Comparison of ENCODE assay signal across 1 cellular context in the genomic region with DNA sequence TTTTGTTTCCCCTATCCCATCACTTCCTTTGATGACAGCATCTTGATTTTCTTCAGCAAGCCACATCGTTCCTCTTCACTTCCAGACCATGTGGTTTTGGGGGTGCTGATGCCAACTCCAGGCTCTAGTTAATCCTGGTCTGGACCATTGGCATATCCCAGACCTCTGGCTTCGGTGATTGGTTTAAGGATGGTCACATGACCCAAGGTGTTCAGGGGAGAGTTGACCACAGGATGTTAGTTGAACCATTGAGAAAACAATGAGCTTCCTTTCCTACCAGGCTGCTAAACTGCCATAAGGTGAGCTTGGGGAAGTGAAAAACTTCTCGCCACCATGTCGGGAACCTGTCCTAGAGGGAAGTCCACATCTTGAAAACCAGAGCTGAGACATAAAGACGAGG.
TF ChIP-seq lines count a peak whose summit lies in the region.

No MANE protein-coding gene starts in this region.

TF ChIP-seq in WTC11, 78 proteins besides CTCF, POLR2A, EP300 and RAD21 (continued from another document):
- TF ChIP-seq, protein P1, sequence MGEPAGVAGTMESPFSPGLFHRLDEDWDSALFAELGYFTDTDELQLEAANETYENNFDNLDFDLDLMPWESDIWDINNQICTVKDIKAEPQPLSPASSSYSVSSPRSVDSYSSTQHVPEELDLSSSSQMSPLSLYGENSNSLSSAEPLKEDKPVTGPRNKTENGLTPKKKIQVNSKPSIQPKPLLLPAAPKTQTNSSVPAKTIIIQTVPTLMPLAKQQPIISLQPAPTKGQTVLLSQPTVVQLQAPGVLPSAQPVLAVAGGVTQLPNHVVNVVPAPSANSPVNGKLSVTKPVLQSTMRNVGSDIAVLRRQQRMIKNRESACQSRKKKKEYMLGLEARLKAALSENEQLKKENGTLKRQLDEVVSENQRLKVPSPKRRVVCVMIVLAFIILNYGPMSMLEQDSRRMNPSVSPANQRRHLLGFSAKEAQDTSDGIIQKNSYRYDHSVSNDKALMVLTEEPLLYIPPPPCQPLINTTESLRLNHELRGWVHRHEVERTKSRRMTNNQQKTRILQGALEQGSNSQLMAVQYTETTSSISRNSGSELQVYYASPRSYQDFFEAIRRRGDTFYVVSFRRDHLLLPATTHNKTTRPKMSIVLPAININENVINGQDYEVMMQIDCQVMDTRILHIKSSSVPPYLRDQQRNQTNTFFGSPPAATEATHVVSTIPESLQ (CRISPR knock-in tag; IDR thresholded peaks at IDR 0.05) = no peak
- TF ChIP-seq, protein P2, sequence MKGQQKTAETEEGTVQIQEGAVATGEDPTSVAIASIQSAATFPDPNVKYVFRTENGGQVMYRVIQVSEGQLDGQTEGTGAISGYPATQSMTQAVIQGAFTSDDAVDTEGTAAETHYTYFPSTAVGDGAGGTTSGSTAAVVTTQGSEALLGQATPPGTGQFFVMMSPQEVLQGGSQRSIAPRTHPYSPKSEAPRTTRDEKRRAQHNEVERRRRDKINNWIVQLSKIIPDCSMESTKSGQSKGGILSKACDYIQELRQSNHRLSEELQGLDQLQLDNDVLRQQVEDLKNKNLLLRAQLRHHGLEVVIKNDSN (CRISPR knock-in tag; IDR thresholded peaks at IDR 0.05) = peak; percentile 44; the same call in 1 of the 2 replicates
TF ChIP-seq in WTC11: peak in this region for 2.
